Comparison of ENCODE assay signal across 7 cellular contexts in the genomic region with DNA sequence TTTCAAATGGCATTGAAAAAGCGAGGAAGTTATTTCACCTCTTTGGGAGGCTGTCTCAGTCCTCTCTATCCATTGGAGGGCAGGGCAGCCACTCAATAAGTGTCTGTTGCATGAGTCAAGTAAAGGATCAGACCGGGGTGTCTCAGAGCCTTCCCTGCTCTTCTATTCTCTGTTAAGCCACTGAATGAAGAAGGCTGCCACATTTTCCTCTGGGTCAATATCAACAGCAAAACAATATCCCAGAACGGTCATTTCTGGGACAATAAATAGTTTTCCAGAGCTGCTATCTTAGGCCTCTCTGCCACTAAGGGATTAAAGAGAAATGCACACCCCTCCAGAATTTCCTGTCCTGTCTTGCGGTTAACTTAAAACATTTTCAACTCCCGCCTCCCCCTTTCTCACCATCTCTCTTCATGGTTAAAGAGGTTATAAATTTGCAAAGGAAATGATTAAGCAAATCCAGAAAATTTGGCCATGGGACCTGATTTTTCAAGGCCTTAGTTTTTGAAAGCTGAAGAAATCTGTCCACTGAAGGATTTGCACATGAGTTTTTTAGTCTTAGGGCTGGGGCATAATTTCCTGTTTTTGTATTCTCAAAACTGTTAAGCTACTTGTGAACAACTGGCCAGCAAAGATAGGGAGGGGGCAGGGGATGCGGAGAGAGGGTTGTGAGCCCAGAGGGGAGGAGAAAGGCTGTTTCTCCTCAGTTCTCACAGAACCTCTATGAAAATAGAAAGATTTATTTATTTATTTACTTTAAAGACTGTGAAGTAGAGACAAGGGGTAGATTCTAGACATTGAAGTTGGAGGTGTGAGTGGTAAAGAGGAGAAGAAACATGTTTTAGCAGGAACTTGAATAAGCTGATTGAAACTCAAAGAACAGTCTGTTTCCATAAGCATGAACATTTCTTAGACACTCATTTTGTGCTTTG.
DNase-seq lines count a peak whose midpoint lies in the region; ATAC-seq and TF ChIP-seq lines count a peak whose summit lies in the region.

No MANE protein-coding gene starts in this region.

- H3K9me2 ChIP-seq in SU-DHL-6 (replicated peaks; ENCODE audit: insufficient read depth, low read length), result no peaks in the 10 kb centered on the region

- no peaks in the 10 kb centered on the region for H3K79me2 ChIP-seq in SU-DHL-6 (ENCODE audit: insufficient read depth, low read length)

- H2AFZ ChIP-seq in SU-DHL-6 (ENCODE audit: low read depth, low read length, severe bottlenecking), result peak overlapping the region; percentile 30

- H3K36me3 ChIP-seq in SU-DHL-6 (ENCODE audit: low read length), result no peaks in the 10 kb centered on the region

- H3K4me2 ChIP-seq in SU-DHL-6 (ENCODE audit: low read depth, low read length, poor library complexity, severe bottlenecking), result peak overlapping the region; percentile 28

- peak; percentile 86 for DNase-seq in fibroblast of peridontal ligament (ENCODE audit: extremely low read depth)
- peak; percentile 78 for DNase-seq in pulmonary artery endothelial cell (ENCODE audit: low read depth, low spot score)
- DNase-seq in HT-29 (ENCODE audit: low spot score), result no peak
- DNase-seq in NCI-H187 treated with DMSO at 0.1 percent for 48 hours (lab: John Stamatoyannopoulos, UW), result no peak

- H3K27me3 ChIP-seq in SU-DHL-6 (ENCODE audit: low read length), result no peaks in the 10 kb centered on the region

- H4K20me1 ChIP-seq in SU-DHL-6 (ENCODE audit: low read depth, low read length), result no peaks in the 10 kb centered on the region

- ATAC-seq in GM18868 (IDR thresholded peaks at IDR 0.05; ENCODE audit: unreplicated experiment) (peak; percentile 51), HG03045 (IDR thresholded peaks at IDR 0.05; ENCODE audit: unreplicated experiment) (peak; percentile 42)

- no peaks in the 10 kb centered on the region for H3F3A ChIP-seq in SU-DHL-6 (ENCODE audit: insufficient read depth)

- no peak overlapping the region for H3K4me3 ChIP-seq in SU-DHL-6 (ENCODE audit: insufficient read depth, low read length, poor library complexity, severe bottlenecking)

- H3K9me3 ChIP-seq in SU-DHL-6 (ENCODE audit: insufficient read depth, low read length), result no peaks in the 10 kb centered on the region

- peak overlapping the region; percentile 48 for H3K27ac ChIP-seq in SU-DHL-6 (ENCODE audit: low read depth, low read length)

- TF ChIP-seq CTCF in SU-DHL-6 (IDR thresholded peaks at IDR 0.05; ENCODE audit: insufficient read depth, low read length, poor library complexity, severe bottlenecking), result no peak

- peak overlapping the region; percentile 1; the same call in 1 of the 2 replicates for H3K9ac ChIP-seq in SU-DHL-6 (ENCODE audit: low read length)

Comparison
In these comparisons a context has a peak if more than half of its experiments do, and no peak if none do; other contexts are left out.
1. DNase-seq: peak in fibroblast of peridontal ligament (single experiment) and pulmonary artery endothelial cell (single experiment); none in HT-29 (single experiment) and NCI-H187 treated with DMSO at 0.1 percent for 48 hours (single experiment).